ENCODE assay signal across 26 cellular contexts in the genomic region with DNA sequence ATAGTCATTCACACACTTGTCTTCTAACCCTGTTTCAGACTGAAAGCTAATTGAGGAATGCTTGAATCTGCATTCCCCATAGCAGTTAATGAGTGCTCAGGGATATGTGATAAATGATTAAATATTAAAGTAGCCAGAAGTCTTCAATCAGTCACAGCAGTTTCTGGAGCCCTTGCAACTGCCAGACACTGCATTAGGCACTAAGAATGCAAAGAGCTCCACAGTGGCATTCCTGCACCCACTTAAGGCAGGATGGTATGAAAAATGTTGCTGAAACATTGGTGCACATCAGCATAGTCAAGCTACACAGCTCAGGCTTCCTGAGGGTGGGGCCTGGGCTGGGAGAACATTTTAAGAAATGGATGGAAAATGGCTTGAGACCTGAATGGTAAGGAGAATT. TPM values are rescaled to one million over a fixed set of nuclear protein-coding genes. Genes with fewer than 3 reads are reported as not detected.
"Had no signal": no experiment of that assay in that cellular context is flagged by ENCODE, and none has a peak within 500 bp of the region (broad histone marks: within the 10 kb centered on the region; RNA-seq: fewer than 3 reads in every experiment).

No MANE protein-coding gene starts in this region.

- H3K27ac Mint-ChIP-seq: activated CD4-positive, alpha-beta T cell treated with anti-CD3 and anti-CD28 coated beads for 36 hours; activated naive CD8-positive, alpha-beta T cell; activated T-helper 2 cell treated with anti-CD3 and anti-CD28 coated beads, Interferon-gamma antibody, Interleukin-2, Interleukin-4, amounts not matched to agents 10 μg/mL and 5 μg/mL and 100 μg/mL, durations not matched to agents 14 hours and 24 hours and 36 hours; naive thymus-derived CD4-positive, alpha-beta T cell; stimulated activated memory B cell treated with anti-CD40 and anti-IgM and Interleukin-4, amounts not matched to agents 10 μg/mL and 1 μg/mL and 100 μg/mL, for 72 hours; WTC11 had no signal

- H3K27ac ChIP-seq: colonic mucosa, foreskin keratinocyte, neutrophil, parathyroid adenoma, right lobe of liver had no signal

- H3K4me3 ChIP-seq: colonic mucosa, right lobe of liver had no signal

- H3K27me3 Mint-ChIP-seq: activated naive CD8-positive, alpha-beta T cell; stimulated activated memory B cell treated with anti-CD40 and anti-IgM and Interleukin-4, amounts not matched to agents 10 μg/mL and 1 μg/mL and 100 μg/mL, for 72 hours had no signal

- H3K9me3 Mint-ChIP-seq: activated T-cell treated with anti-CD3 and anti-CD28 coated beads, Interleukin-2, amount 50 U/mL, for 4 hours had no signal

- DNase-seq: activated CD4-positive, alpha-beta T cell treated with anti-CD3 and anti-CD28 coated beads for 36 hours; activated CD4-positive, alpha-beta T cell treated with anti-CD3 and anti-CD28 coated beads, Interleukin-2, amount 50 U/mL, for 4 hours; activated CD8-positive, alpha-beta memory T cell treated with anti-CD3 and anti-CD28 coated beads for 24 hours; activated CD8-positive, alpha-beta memory T cell treated with anti-CD3 and anti-CD28 coated beads, Interleukin-2, amount 50 U/mL, for 4 hours; activated naive CD4-positive, alpha-beta T cell; activated T-cell treated with anti-CD3 and anti-CD28 coated beads, Interleukin-2, amount 50 U/mL, for 4 hours; colonic mucosa; foreskin keratinocyte; mesendoderm; naive thymus-derived CD4-positive, alpha-beta T cell; right lobe of liver; small intestine; T1000 had no signal

- ATAC-seq: activated CD4-positive, alpha-beta T cell treated with anti-CD3 and anti-CD28 coated beads for 36 hours; activated T-cell treated with anti-CD3 and anti-CD28 coated beads, Interleukin-2, amount 50 U/mL, for 4 hours; foreskin keratinocyte; naive thymus-derived CD4-positive, alpha-beta T cell; right lobe of liver; stimulated activated memory B cell treated with anti-CD40 and anti-IgM and Interleukin-4, amounts not matched to agents 10 μg/mL and 1 μg/mL and 100 μg/mL, for 72 hours; WTC11 had no signal

- H3K27me3 ChIP-seq: colonic mucosa, foreskin keratinocyte, right lobe of liver had no signal

- H3K79me2 ChIP-seq: parathyroid adenoma had no signal

- H3K9ac ChIP-seq: parathyroid adenoma had no signal

- H2AFZ ChIP-seq: parathyroid adenoma had no signal

- H3K4me3 Mint-ChIP-seq: activated CD4-positive, alpha-beta T cell treated with anti-CD3 and anti-CD28 coated beads for 36 hours; activated naive CD8-positive, alpha-beta T cell; activated T-cell treated with anti-CD3 and anti-CD28 coated beads, Interleukin-2, amount 50 U/mL, for 4 hours; naive thymus-derived CD4-positive, alpha-beta T cell; stimulated activated memory B cell treated with anti-CD40 and anti-IgM and Interleukin-4, amounts not matched to agents 10 μg/mL and 1 μg/mL and 100 μg/mL, for 72 hours; WTC11 had no signal

- H3K9me3 ChIP-seq: colonic mucosa, neutrophil, right lobe of liver had no signal

RNA-seq across cellular contexts. Expression of a gene that starts 34.3 kb away (rescaled TPM):
- total RNA-seq: activated CD4-positive, alpha-beta T cell treated with anti-CD3 and anti-CD28 coated beads for 36 hours; astrocyte; bronchial epithelial cell; epithelial cell of proximal tubule; foreskin keratinocyte; glomerular endothelial cell; kidney epithelial cell; SK-MEL-5; T-helper 1 cell treated with Interleukin-12 subunit alpha and Interleukin-12 subunit beta and Interleukin-4 antibody, amounts not matched to agents 30 ng/mL and 1 ng/mL, for 36 hours had no signal
- polyA plus RNA-seq: foreskin keratinocyte had no signal
